Comparison of ENCODE assay signal across 1 cellular context in the genomic region with DNA sequence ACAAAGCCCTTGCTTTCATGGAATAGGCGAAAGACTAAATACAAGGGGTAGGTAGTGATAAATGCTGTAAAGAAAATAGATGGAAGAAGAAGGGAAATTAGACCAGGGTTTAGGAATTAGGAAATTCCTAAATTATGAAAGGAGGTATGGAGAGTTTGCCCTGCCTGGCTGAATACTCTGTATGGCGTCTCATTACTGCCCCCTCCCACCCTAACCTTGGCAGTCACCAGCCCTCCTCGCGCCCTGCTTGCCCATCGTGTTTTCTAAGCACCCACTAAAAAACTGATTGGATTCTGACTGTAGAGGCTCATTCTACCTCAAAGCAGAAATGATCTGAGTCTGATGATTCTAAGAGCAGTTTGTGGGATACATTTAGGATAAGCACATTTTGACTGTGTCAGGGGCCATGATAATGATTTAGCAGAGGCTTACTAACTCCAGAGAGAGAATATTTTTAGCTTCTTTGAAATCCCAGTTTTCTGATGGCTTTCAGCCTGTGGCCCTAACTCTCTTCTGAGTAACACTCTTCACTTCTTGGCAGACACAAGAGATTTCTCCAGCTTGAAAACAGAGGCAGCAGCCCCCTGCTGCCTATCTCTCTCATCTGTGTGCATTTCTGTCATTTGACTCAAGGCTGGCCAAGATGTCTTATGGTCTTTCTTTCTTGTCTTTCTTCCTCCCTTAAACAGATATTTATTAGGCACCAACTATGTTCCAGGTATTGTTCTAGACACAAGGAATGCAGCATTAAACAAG.
TF ChIP-seq lines count a peak whose summit lies in the region.

No MANE protein-coding gene starts in this region.

TF ChIP-seq in GM12878, 131 proteins besides CTCF, POLR2A, EP300 and RAD21:
- TF ChIP-seq EED (IDR thresholded peaks at IDR 0.05; ENCODE audit: low read depth) (no peak), NBN (IDR thresholded peaks at IDR 0.05) (no peak), MTA3 (IDR thresholded peaks at IDR 0.05; ENCODE audit: borderline replicate concordance, low read length) (no peak), STAT1 (conservative IDR thresholded peaks at IDR 0.05) (no peak), FOXM1 (IDR thresholded peaks at IDR 0.05; ENCODE audit: low read depth, low read length) (no peak), PAX5 (IDR thresholded peaks at IDR 0.05; ENCODE audit: borderline replicate concordance, low read depth, low read length) (no peak), TCF3 (IDR thresholded peaks at IDR 0.05; ENCODE audit: borderline replicate concordance, insufficient read depth, low read depth, low read length) (no peak), PML (IDR thresholded peaks at IDR 0.05; ENCODE audit: low read length) (no peak), SIX5 (IDR thresholded peaks at IDR 0.05; ENCODE audit: low read depth, low read length, severe bottlenecking) (no peak), TCF12 (IDR thresholded peaks at IDR 0.05; ENCODE audit: low read depth, low read length) (no peak), HDAC6 (IDR thresholded peaks at IDR 0.05; ENCODE audit: unreplicated experiment) (no peak), SIN3A (IDR thresholded peaks at IDR 0.05; ENCODE audit: low read depth, low read length) (no peak), SRF (IDR thresholded peaks at IDR 0.05; ENCODE audit: low read depth in 2 of 2, low read length in 2 of 2) (no peak), RFX5 (IDR thresholded peaks at IDR 0.05; ENCODE audit: low read depth, low read length) (no peak), CHD2 (IDR thresholded peaks at IDR 0.05; ENCODE audit: borderline replicate concordance, low read depth, low read length) (no peak)
- TF ChIP-seq, protein P1, sequence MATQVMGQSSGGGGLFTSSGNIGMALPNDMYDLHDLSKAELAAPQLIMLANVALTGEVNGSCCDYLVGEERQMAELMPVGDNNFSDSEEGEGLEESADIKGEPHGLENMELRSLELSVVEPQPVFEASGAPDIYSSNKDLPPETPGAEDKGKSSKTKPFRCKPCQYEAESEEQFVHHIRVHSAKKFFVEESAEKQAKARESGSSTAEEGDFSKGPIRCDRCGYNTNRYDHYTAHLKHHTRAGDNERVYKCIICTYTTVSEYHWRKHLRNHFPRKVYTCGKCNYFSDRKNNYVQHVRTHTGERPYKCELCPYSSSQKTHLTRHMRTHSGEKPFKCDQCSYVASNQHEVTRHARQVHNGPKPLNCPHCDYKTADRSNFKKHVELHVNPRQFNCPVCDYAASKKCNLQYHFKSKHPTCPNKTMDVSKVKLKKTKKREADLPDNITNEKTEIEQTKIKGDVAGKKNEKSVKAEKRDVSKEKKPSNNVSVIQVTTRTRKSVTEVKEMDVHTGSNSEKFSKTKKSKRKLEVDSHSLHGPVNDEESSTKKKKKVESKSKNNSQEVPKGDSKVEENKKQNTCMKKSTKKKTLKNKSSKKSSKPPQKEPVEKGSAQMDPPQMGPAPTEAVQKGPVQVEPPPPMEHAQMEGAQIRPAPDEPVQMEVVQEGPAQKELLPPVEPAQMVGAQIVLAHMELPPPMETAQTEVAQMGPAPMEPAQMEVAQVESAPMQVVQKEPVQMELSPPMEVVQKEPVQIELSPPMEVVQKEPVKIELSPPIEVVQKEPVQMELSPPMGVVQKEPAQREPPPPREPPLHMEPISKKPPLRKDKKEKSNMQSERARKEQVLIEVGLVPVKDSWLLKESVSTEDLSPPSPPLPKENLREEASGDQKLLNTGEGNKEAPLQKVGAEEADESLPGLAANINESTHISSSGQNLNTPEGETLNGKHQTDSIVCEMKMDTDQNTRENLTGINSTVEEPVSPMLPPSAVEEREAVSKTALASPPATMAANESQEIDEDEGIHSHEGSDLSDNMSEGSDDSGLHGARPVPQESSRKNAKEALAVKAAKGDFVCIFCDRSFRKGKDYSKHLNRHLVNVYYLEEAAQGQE (IDR thresholded peaks at IDR 0.05; ENCODE audit: low read depth, low read length) = no peak
- TF ChIP-seq, protein P2, sequence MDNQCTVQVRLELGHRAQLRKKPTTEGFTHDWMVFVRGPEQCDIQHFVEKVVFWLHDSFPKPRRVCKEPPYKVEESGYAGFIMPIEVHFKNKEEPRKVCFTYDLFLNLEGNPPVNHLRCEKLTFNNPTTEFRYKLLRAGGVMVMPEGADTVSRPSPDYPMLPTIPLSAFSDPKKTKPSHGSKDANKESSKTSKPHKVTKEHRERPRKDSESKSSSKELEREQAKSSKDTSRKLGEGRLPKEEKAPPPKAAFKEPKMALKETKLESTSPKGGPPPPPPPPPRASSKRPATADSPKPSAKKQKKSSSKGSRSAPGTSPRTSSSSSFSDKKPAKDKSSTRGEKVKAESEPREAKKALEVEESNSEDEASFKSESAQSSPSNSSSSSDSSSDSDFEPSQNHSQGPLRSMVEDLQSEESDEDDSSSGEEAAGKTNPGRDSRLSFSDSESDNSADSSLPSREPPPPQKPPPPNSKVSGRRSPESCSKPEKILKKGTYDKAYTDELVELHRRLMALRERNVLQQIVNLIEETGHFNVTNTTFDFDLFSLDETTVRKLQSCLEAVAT (IDR thresholded peaks at IDR 0.05) = no peak
